ENCODE assay signal across 1 cellular context in the genomic region with DNA sequence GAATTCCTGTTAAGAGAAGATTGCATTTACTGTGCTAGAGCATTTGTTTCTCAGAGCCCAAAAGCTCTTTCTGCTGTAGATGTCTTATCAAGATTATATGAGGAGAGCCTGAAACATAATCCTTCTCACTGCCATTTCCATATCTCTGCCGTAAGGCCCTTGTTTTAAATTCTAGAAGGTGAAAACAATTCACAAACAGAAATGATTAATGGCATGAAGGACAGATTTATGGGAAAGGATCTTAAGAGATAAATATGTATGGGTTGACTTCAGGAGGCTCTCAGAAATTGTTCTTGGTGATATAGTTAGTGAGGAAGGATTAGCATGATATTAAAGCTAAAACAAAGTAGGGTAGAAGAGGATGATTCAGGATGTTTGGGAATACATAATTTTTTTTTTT.
TF ChIP-seq lines count a peak whose summit lies in the region.

No MANE protein-coding gene starts in this region.

TF ChIP-seq in K562, 482 proteins besides CTCF, POLR2A, EP300 and RAD21 (continued from another document):
- TF ChIP-seq E2F5 (CRISPR knock-in tag; IDR thresholded peaks at IDR 0.05): no peak
- TF ChIP-seq BRD9 (IDR thresholded peaks at IDR 0.05; ENCODE audit: low read depth, partially characterized antibody): no peak
- TF ChIP-seq ZNF518B (CRISPR knock-in tag; IDR thresholded peaks at IDR 0.05): no peak
- TF ChIP-seq ZNF449 (CRISPR knock-in tag; IDR thresholded peaks at IDR 0.05): no peak
- no peak for TF ChIP-seq EZH2 (IDR thresholded peaks at IDR 0.05; ENCODE audit: borderline replicate concordance, low read depth, low read length)
- TF ChIP-seq, protein P1, sequence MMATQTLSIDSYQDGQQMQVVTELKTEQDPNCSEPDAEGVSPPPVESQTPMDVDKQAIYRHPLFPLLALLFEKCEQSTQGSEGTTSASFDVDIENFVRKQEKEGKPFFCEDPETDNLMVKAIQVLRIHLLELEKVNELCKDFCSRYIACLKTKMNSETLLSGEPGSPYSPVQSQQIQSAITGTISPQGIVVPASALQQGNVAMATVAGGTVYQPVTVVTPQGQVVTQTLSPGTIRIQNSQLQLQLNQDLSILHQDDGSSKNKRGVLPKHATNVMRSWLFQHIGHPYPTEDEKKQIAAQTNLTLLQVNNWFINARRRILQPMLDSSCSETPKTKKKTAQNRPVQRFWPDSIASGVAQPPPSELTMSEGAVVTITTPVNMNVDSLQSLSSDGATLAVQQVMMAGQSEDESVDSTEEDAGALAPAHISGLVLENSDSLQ (IDR thresholded peaks at IDR 0.05): peak; percentile 73
- TF ChIP-seq, protein P2, sequence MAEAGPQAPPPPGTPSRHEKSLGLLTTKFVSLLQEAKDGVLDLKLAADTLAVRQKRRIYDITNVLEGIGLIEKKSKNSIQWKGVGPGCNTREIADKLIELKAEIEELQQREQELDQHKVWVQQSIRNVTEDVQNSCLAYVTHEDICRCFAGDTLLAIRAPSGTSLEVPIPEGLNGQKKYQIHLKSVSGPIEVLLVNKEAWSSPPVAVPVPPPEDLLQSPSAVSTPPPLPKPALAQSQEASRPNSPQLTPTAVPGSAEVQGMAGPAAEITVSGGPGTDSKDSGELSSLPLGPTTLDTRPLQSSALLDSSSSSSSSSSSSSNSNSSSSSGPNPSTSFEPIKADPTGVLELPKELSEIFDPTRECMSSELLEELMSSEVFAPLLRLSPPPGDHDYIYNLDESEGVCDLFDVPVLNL (CRISPR knock-in tag; IDR thresholded peaks at IDR 0.05; ENCODE audit: low read depth): no peak
- TF ChIP-seq ARID1B (IDR thresholded peaks at IDR 0.05): 0 out of 2 replicates have a peak, but pooled peaks have one; percentile 20
- no peak for TF ChIP-seq KLF13 (tag; IDR thresholded peaks at IDR 0.05; ENCODE audit: borderline replicate concordance, low read depth)
- no peak for TF ChIP-seq IRF1 (CRISPR knock-in tag; IDR thresholded peaks at IDR 0.05; ENCODE audit: borderline replicate concordance)
- TF ChIP-seq GTF2A2 (tag; IDR thresholded peaks at IDR 0.05): no peak
- no peak for TF ChIP-seq ZHX1 (conservative IDR thresholded peaks at IDR 0.05; ENCODE audit: low read length)
- no peak for TF ChIP-seq ZNF444 (CRISPR knock-in tag; IDR thresholded peaks at IDR 0.05)
- no peak for TF ChIP-seq HDGF (IDR thresholded peaks at IDR 0.05)
- peak; percentile 97 for TF ChIP-seq MEIS2 (IDR thresholded peaks at IDR 0.05; ENCODE audit: partially characterized antibody)
- TF ChIP-seq, protein P3, sequence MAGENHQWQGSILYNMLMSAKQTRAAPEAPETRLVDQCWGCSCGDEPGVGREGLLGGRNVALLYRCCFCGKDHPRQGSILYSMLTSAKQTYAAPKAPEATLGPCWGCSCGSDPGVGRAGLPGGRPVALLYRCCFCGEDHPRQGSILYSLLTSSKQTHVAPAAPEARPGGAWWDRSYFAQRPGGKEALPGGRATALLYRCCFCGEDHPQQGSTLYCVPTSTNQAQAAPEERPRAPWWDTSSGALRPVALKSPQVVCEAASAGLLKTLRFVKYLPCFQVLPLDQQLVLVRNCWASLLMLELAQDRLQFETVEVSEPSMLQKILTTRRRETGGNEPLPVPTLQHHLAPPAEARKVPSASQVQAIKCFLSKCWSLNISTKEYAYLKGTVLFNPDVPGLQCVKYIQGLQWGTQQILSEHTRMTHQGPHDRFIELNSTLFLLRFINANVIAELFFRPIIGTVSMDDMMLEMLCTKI (IDR thresholded peaks at IDR 0.05; ENCODE audit: partially characterized antibody): no peak
- no peak for TF ChIP-seq POU5F1 (IDR thresholded peaks at IDR 0.05; ENCODE audit: borderline replicate concordance, low read depth, low read length, partially characterized antibody)
- TF ChIP-seq NFRKB (IDR thresholded peaks at IDR 0.05; ENCODE audit: low read depth): no peak
- no peak for TF ChIP-seq ZSCAN32 (CRISPR knock-in tag; IDR thresholded peaks at IDR 0.05)
- TF ChIP-seq CHD2 (IDR thresholded peaks at IDR 0.05; ENCODE audit: low read depth, low read length): no peak
- no peak for TF ChIP-seq ZNF12 (CRISPR knock-in tag; IDR thresholded peaks at IDR 0.05)
